In genomic region chr16:85286970-85287814, GRCh38 we compare ENCODE assay signal across 11 cellular contexts.
A peak's percentile ranks its signal among the peaks of the same experiment; 100 is the strongest.
DNase-seq lines count a peak whose midpoint lies in the region; ATAC-seq and TF ChIP-seq lines count a peak whose summit lies in the region.
"Had no signal": no experiment of that assay in that cellular context is flagged by ENCODE, and none has a peak within 500 bp of the region (broad histone marks: within the 10 kb centered on the region; RNA-seq: fewer than 3 reads in every experiment).

No MANE protein-coding gene starts in this region.

- H3K4me1 ChIP-seq in sigmoid colon (peaks cover 0 to 17% (median 6%) of the 10 kb centered on the region in 4 donors), OCI-LY7 (ENCODE audit: insufficient read depth, low read length, poor library complexity, severe bottlenecking) (no peaks in the 10 kb centered on the region), foreskin keratinocyte (no peaks in the 10 kb centered on the region)

- H3K36me3 ChIP-seq in WERI-Rb-1 (no peaks in the 10 kb centered on the region), sigmoid colon (no peaks in the 10 kb centered on the region), OCI-LY7 (ENCODE audit: insufficient read depth, low read length) (no peaks in the 10 kb centered on the region)

- no peaks in the 10 kb centered on the region for H3K9me3 ChIP-seq in WERI-Rb-1 (ENCODE audit: severe bottlenecking)
- no peaks in the 10 kb centered on the region for H3K9me3 ChIP-seq in sigmoid colon
- H3K9me3 ChIP-seq in OCI-LY7 (ENCODE audit: low read length), result no peaks in the 10 kb centered on the region

- H3K36me3 Mint-ChIP-seq in activated CD8-positive, alpha-beta T cell treated with anti-CD3 and anti-CD28 coated beads, Interleukin-2, amount 10 ng/mL, durations not matched to agents 7 days and 5 days (ENCODE audit: low read depth), result no peaks in the 10 kb centered on the region

- no peaks in the 10 kb centered on the region for H3K27me3 Mint-ChIP-seq in activated CD8-positive, alpha-beta T cell treated with anti-CD3 and anti-CD28 coated beads, Interleukin-2, amount 10 ng/mL, durations not matched to agents 7 days and 5 days (ENCODE audit: low read depth)

- BruUV-seq in OCI-LY7 (replicated peaks; lab: Mats Ljungman, UMichigan), result no TSS peak

- H3K4me2 ChIP-seq in OCI-LY7 (ENCODE audit: low read length), result no peak overlapping the region

- CTCF ChIA-PET in OCI-LY7 (lab: Charles Lee; ENCODE audit: unreplicated experiment), result interaction anchor here (0.5 kb wide), 1 partner anchor 9 kb away, joined by 3 read pairs; no protein-coding TSS in a partner anchor
- CTCF ChIA-PET in activated CD8-positive, alpha-beta T cell treated with anti-CD3 and anti-CD28 coated beads, Interleukin-2, amount 10 ng/mL, durations not matched to agents 7 days and 5 days (lab: Charles Lee), result interaction anchor here (1.3 to 2.9 kb wide), 2 partner anchors 10 to 35 kb away, joined by 3 to 8 read pairs; no protein-coding TSS in a partner anchor

- peak; percentile 97 for DNase-seq in DMS 273 (lab: John Stamatoyannopoulos, UW; ENCODE audit: unreplicated experiment)
- peak; percentile 83 for DNase-seq in WERI-Rb-1
- peak; percentile 75 for DNase-seq in left cardiac atrium
- peak; percentile 75 for DNase-seq in sigmoid colon
- no peak for DNase-seq in OCI-LY7 (ENCODE audit: low spot score)
- DNase-seq in activated CD8-positive, alpha-beta T cell treated with anti-CD3 and anti-CD28 coated beads, Interleukin-2, amount 10 ng/mL, durations not matched to agents 7 days and 5 days, result no peak
- no peak for DNase-seq in foreskin keratinocyte
- DNase-seq: activated T-cell treated with anti-CD3 and anti-CD28 coated beads, Interleukin-2, amount 50 U/mL, for 4 hours; erythroblast had no signal

- H3K79me2 ChIP-seq in OCI-LY7 (ENCODE audit: insufficient read depth, low read depth, low read length), result no peaks in the 10 kb centered on the region

- H3K9me2 ChIP-seq in OCI-LY7 (ENCODE audit: insufficient read depth, low read length), result no peaks in the 10 kb centered on the region

- intact Hi-C loops in left cardiac atrium (cut with DNase I) (no loop called here), sigmoid colon (cut with DNase I) (no loop called here), OCI-LY7 (cut with micrococcal nuclease; ENCODE audit: unreplicated experiment) (no loop called here)

- POLR2A ChIA-PET in OCI-LY7 (lab: Charles Lee), result no interaction called here
- POLR2A ChIA-PET in activated CD8-positive, alpha-beta T cell treated with anti-CD3 and anti-CD28 coated beads, Interleukin-2, amount 10 ng/mL, durations not matched to agents 7 days and 5 days (lab: Charles Lee), result no interaction called here

- TF ChIP-seq POLR2A in sigmoid colon (IDR thresholded peaks at IDR 0.05), result no peak

- H3K4me3 ChIP-seq in WERI-Rb-1 (ENCODE audit: low read depth, low read length) (no peak overlapping the region), sigmoid colon (no peak overlapping the region), OCI-LY7 (ENCODE audit: low read depth, low read length, poor library complexity, severe bottlenecking) (no peak overlapping the region)

- no peaks in the 10 kb centered on the region for H3K4me1 Mint-ChIP-seq in activated CD8-positive, alpha-beta T cell treated with anti-CD3 and anti-CD28 coated beads, Interleukin-2, amount 10 ng/mL, durations not matched to agents 7 days and 5 days (ENCODE audit: low read depth)

- WGBS in sigmoid colon, 2 donors, result 77 to 79% methylated on average over 33 of the region's 33 CpGs

- peak overlapping the region; percentile 97 for H3K27ac ChIP-seq in WERI-Rb-1
- peak overlapping the region; percentile 27 to 60 (median 50) for H3K27ac ChIP-seq in sigmoid colon
- H3K27ac ChIP-seq in OCI-LY7 (ENCODE audit: low read depth, low read length, poor library complexity, severe bottlenecking), result no peak overlapping the region
- H3K27ac ChIP-seq in foreskin keratinocyte, result no peak overlapping the region
- H3K27ac ChIP-seq: parathyroid adenoma had no signal

- H3K9me3 Mint-ChIP-seq in activated CD8-positive, alpha-beta T cell treated with anti-CD3 and anti-CD28 coated beads, Interleukin-2, amount 10 ng/mL, durations not matched to agents 7 days and 5 days (ENCODE audit: insufficient read depth), result no peaks in the 10 kb centered on the region
- H3K9me3 Mint-ChIP-seq: activated T-cell treated with anti-CD3 and anti-CD28 coated beads, Interleukin-2, amount 50 U/mL, for 4 hours had no signal

- H3K27me3 ChIP-seq in WERI-Rb-1 (ENCODE audit: insufficient read depth, low read depth, severe bottlenecking) (no peaks in the 10 kb centered on the region), sigmoid colon (no peaks in the 10 kb centered on the region), foreskin keratinocyte (peaks cover 14% of the 10 kb centered on the region)

- no peaks in the 10 kb centered on the region for H4K20me1 ChIP-seq in OCI-LY7 (ENCODE audit: insufficient read depth, low read length)

- H3K4me3 Mint-ChIP-seq in activated CD8-positive, alpha-beta T cell treated with anti-CD3 and anti-CD28 coated beads, Interleukin-2, amount 10 ng/mL, durations not matched to agents 7 days and 5 days, result no peak overlapping the region
- H3K4me3 Mint-ChIP-seq: activated T-cell treated with anti-CD3 and anti-CD28 coated beads, Interleukin-2, amount 50 U/mL, for 4 hours had no signal

- no peak overlapping the region for H3K27ac Mint-ChIP-seq in activated CD8-positive, alpha-beta T cell treated with anti-CD3 and anti-CD28 coated beads, Interleukin-2, amount 10 ng/mL, durations not matched to agents 7 days and 5 days

- no peak overlapping the region for H2AFZ ChIP-seq in OCI-LY7 (ENCODE audit: low read length)
- H2AFZ ChIP-seq: parathyroid adenoma had no signal

- no peak for TF ChIP-seq EP300 in sigmoid colon (IDR thresholded peaks at IDR 0.05)

- ATAC-seq in left cardiac atrium, result peak; percentile 46 to 58
- no peak for ATAC-seq in GM21825 (IDR thresholded peaks at IDR 0.05; ENCODE audit: unreplicated experiment)
- no peak for ATAC-seq in activated CD8-positive, alpha-beta T cell treated with anti-CD3 and anti-CD28 coated beads, Interleukin-2, amount 10 ng/mL, durations not matched to agents 7 days and 5 days
- ATAC-seq in foreskin keratinocyte, result no peak
- ATAC-seq: activated T-cell treated with anti-CD3 and anti-CD28 coated beads, Interleukin-2, amount 50 U/mL, for 4 hours had no signal

- TF ChIP-seq CTCF in WERI-Rb-1 (IDR thresholded peaks at IDR 0.05; ENCODE audit: low read depth, low read length) (0 out of 2 replicates have a peak, but pooled peaks have one; percentile 19), sigmoid colon (IDR thresholded peaks at IDR 0.05) (no peak), OCI-LY7 (conservative IDR thresholded peaks at IDR 0.05; ENCODE audit: low read length) (no peak), foreskin keratinocyte (conservative IDR thresholded peaks at IDR 0.05) (no peak)

Comparison
In these comparisons a context has a peak if more than half of its experiments do, and no peak if none do; other contexts are left out.
1. DNase-seq: peak in DMS 273 (single experiment), WERI-Rb-1 (single experiment), left cardiac atrium (single experiment) and sigmoid colon (single experiment); none in OCI-LY7 (single experiment), activated CD8-positive, alpha-beta T cell treated with anti-CD3 and anti-CD28 coated beads, Interleukin-2, amount 10 ng/mL, durations not matched to agents 7 days and 5 days (single experiment) and foreskin keratinocyte (0 of 2).
2. H3K27ac ChIP-seq: peak in WERI-Rb-1 (single experiment) and sigmoid colon (4 of 4); none in OCI-LY7 (single experiment) and foreskin keratinocyte (single experiment).
3. ATAC-seq: peak in left cardiac atrium (2 of 2); none in GM21825 (single experiment), activated CD8-positive, alpha-beta T cell treated with anti-CD3 and anti-CD28 coated beads, Interleukin-2, amount 10 ng/mL, durations not matched to agents 7 days and 5 days (single experiment) and foreskin keratinocyte (single experiment).